ENCODE assay signal across 22 cellular contexts in genomic region chr5:105684799-105685198, GRCh38.
A peak's percentile ranks its signal among the peaks of the same experiment; 100 is the strongest.
DNase-seq lines count a peak whose midpoint lies in the region; ATAC-seq and TF ChIP-seq lines count a peak whose summit lies in the region.
"Had no signal": no experiment of that assay in that cellular context is flagged by ENCODE, and none has a peak within 500 bp of the region (broad histone marks: within the 10 kb centered on the region; RNA-seq: fewer than 3 reads in every experiment).

No MANE protein-coding gene starts in this region.

- in situ Hi-C loops in astrocyte of the spinal cord (cut with HindIII; ENCODE audit: low sequenced_read_pairs): no loop called here

- DNase-seq in astrocyte of the spinal cord (ENCODE audit: low read depth, low spot score): peak; percentile 32
- peak; percentile 27 for DNase-seq in iris pigment epithelial cell (ENCODE audit: low read depth)
- no peak for DNase-seq in globus pallidus (ENCODE audit: low spot score)
- DNase-seq in kidney tubule cell (ENCODE audit: low spot score): no peak
- DNase-seq in activated CD4-positive, alpha-beta T cell treated with anti-CD3 and anti-CD28 coated beads, Interleukin-2, amount 50 U/mL, for 48 hours: no peak
- DNase-seq: Calu3; CD8-positive, alpha-beta memory T cell; DMS153; DND-41; IMR-90; KG1; NCI-H1092; NCI-H1417 treated with DMSO at 0.1 percent for 48 hours; NCI-H187; NCI-H2081 treated with DMSO at 0.1 percent for 48 hours; NCI-H2171; NCI-H345; NCI-H510A treated with DMSO at 0.1 percent for 48 hours; NCI-H748 treated with DMSO at 0.1 percent for 48 hours had no signal

- no peak overlapping the region for H3K4me3 ChIP-seq in astrocyte of the spinal cord (ENCODE audit: low read depth, low read length)

- no peak for TF ChIP-seq CTCF in astrocyte of the spinal cord (IDR thresholded peaks at IDR 0.05; ENCODE audit: low read depth, low read length)

- peak; percentile 77 for ATAC-seq in SK-N-SH treated with all-trans-retinoic acid at 6 μM for 48 hours
- ATAC-seq in HG03139 (IDR thresholded peaks at IDR 0.05; ENCODE audit: unreplicated experiment): no peak
- ATAC-seq: HCT116 had no signal

TF ChIP-seq in SK-N-SH treated with all-trans-retinoic acid at 6 μM for 48 hours, 23 proteins besides CTCF, POLR2A, EP300 and RAD21:
- no peak for TF ChIP-seq SNAI2 (CRISPR knock-in tag; IDR thresholded peaks at IDR 0.05)
- TF ChIP-seq ZNF8 (CRISPR knock-in tag; IDR thresholded peaks at IDR 0.05): no peak
- no peak for TF ChIP-seq GLIS3 (CRISPR knock-in tag; IDR thresholded peaks at IDR 0.05)
- no peak for TF ChIP-seq ESRRG (CRISPR knock-in tag; IDR thresholded peaks at IDR 0.05)
- peak; percentile 50; the same call in 1 of the 2 replicates for TF ChIP-seq TOX (CRISPR knock-in tag; IDR thresholded peaks at IDR 0.05; ENCODE audit: borderline replicate concordance)
- TF ChIP-seq, protein P1, sequence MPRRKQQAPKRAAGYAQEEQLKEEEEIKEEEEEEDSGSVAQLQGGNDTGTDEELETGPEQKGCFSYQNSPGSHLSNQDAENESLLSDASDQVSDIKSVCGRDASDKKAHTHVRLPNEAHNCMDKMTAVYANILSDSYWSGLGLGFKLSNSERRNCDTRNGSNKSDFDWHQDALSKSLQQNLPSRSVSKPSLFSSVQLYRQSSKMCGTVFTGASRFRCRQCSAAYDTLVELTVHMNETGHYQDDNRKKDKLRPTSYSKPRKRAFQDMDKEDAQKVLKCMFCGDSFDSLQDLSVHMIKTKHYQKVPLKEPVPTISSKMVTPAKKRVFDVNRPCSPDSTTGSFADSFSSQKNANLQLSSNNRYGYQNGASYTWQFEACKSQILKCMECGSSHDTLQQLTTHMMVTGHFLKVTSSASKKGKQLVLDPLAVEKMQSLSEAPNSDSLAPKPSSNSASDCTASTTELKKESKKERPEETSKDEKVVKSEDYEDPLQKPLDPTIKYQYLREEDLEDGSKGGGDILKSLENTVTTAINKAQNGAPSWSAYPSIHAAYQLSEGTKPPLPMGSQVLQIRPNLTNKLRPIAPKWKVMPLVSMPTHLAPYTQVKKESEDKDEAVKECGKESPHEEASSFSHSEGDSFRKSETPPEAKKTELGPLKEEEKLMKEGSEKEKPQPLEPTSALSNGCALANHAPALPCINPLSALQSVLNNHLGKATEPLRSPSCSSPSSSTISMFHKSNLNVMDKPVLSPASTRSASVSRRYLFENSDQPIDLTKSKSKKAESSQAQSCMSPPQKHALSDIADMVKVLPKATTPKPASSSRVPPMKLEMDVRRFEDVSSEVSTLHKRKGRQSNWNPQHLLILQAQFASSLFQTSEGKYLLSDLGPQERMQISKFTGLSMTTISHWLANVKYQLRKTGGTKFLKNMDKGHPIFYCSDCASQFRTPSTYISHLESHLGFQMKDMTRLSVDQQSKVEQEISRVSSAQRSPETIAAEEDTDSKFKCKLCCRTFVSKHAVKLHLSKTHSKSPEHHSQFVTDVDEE (CRISPR knock-in tag; IDR thresholded peaks at IDR 0.05): no peak

Comparison
In these comparisons a context has a peak if more than half of its experiments do, and no peak if none do; other contexts are left out.
1. DNase-seq: peak in astrocyte of the spinal cord (single experiment) and iris pigment epithelial cell (single experiment); none in globus pallidus (single experiment), kidney tubule cell (single experiment) and activated CD4-positive, alpha-beta T cell treated with anti-CD3 and anti-CD28 coated beads, Interleukin-2, amount 50 U/mL, for 48 hours (0 of 2).